14 cellular contexts compared by ENCODE assay signal in the genomic region with DNA sequence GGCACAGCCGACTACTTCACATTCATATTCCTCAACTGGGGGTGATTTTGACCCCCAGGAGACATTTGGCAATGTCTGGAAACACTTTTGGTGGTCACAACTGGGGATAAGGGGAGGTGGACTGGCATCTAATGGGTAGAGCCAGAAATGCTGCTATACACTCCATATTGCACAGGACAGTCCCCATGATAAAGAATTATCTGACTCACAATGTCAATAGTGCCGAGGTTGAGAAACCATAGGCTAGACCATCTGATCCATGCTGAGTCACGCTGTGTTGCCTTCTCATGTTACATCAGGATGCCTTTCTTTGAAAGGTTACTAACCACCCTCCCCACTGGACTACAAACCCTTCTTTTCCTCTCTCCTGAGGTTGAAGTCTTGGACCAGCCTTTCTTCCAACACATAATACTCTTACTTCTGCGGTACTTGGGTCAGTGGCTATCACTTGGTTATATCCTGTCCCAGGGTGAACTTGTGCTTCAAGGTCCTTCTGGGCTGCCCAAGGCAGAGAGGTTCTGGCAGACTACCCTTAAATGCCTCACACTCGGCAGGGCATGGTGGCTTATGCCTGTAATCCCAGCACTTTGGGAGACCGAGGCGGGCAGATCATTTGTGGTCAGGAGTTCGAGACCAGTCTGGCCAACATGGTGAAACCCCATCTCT.
A peak's percentile ranks its signal among the peaks of the same experiment; 100 is the strongest.
DNase-seq lines count a peak whose midpoint lies in the region; ATAC-seq, FAIRE-seq and TF ChIP-seq lines count a peak whose summit lies in the region.
"Had no signal": no experiment of that assay in that cellular context is flagged by ENCODE, and none has a peak within 500 bp of the region (broad histone marks: within the 10 kb centered on the region; RNA-seq: fewer than 3 reads in every experiment).

No MANE protein-coding gene starts in this region.

- H3K4me1 Mint-ChIP-seq in progenitor cell of endocrine pancreas (ENCODE audit: low read depth) (no peaks in the 10 kb centered on the region), mesothelial cell of epicardium (no peaks in the 10 kb centered on the region)

- peak; percentile 99 for FAIRE-seq in H54 (lab: Jason Lieb, UNC)

- TF ChIP-seq POLR2A in H54 (IDR thresholded peaks at IDR 0.05; ENCODE audit: low read depth, low read length), result no peak

- H3K4me3 Mint-ChIP-seq in progenitor cell of endocrine pancreas (ENCODE audit: low read depth), result no peak overlapping the region
- no peak overlapping the region for H3K4me3 Mint-ChIP-seq in mesothelial cell of epicardium

- TF ChIP-seq CTCF in RWPE1 (conservative IDR thresholded peaks at IDR 0.05; ENCODE audit: low read depth) (no peak), progenitor cell of endocrine pancreas (IDR thresholded peaks at IDR 0.05; ENCODE audit: unreplicated experiment) (no peak), mesothelial cell of epicardium (IDR thresholded peaks at IDR 0.05; ENCODE audit: unreplicated experiment) (no peak)

- peaks cover 5% of the 10 kb centered on the region for H3K9me3 Mint-ChIP-seq in progenitor cell of endocrine pancreas (ENCODE audit: low read depth)
- H3K9me3 Mint-ChIP-seq in mesothelial cell of epicardium, result peaks cover 13% of the 10 kb centered on the region

- H3K27ac ChIP-seq in RWPE1, result peak overlapping the region; percentile 51

- DNase-seq in A172 (ENCODE audit: low spot score), result peak; percentile 92
- peak; percentile 70 for DNase-seq in H54 (ENCODE audit: insufficient read length, low spot score)
- peak; percentile 88 for DNase-seq in RWPE1 (ENCODE audit: low spot score)
- peak; percentile 96 for DNase-seq in fibroblast of peridontal ligament (ENCODE audit: extremely low read depth)
- DNase-seq in progenitor cell of endocrine pancreas (ENCODE audit: low spot score, unreplicated experiment), result no peak
- DNase-seq in mesothelial cell of epicardium (ENCODE audit: low spot score in 2 of 2, unreplicated experiment in 2 of 2), result no peak
- DNase-seq: activated CD4-positive, CD25-positive, alpha-beta regulatory T cell; anterior cingulate cortex; DND-41; NCI-H524 treated with DMSO at 0.1 percent for 48 hours; posterior cingulate gyrus; stimulated activated CD8-positive, alpha-beta memory T cell treated with anti-CD3 and anti-CD28 coated beads, Interleukin-4, amount 100 ng/mL, for 48 hours had no signal

- peaks cover 1% of the 10 kb centered on the region for H3K36me3 Mint-ChIP-seq in progenitor cell of endocrine pancreas (ENCODE audit: insufficient read depth)
- peaks cover 6% of the 10 kb centered on the region for H3K36me3 Mint-ChIP-seq in mesothelial cell of epicardium

- CTCF ChIA-PET in RWPE1 (lab: Yijun Ruan, JAX), result interaction anchor here (0.6 kb wide), 1 partner anchor 831 kb away, joined by 3 read pairs; no protein-coding TSS in a partner anchor

- H3K27ac Mint-ChIP-seq in progenitor cell of endocrine pancreas (no peak overlapping the region), mesothelial cell of epicardium (no peak overlapping the region)

- no peaks in the 10 kb centered on the region for H3K27me3 Mint-ChIP-seq in progenitor cell of endocrine pancreas
- H3K27me3 Mint-ChIP-seq in mesothelial cell of epicardium (ENCODE audit: low read depth), result no peaks in the 10 kb centered on the region

- no peak for ATAC-seq in HG03097 (IDR thresholded peaks at IDR 0.05; ENCODE audit: low FRiP score, unreplicated experiment)
- ATAC-seq in GM18909 (IDR thresholded peaks at IDR 0.05; ENCODE audit: poor library complexity, unreplicated experiment), result no peak

- POLR2A ChIA-PET in RWPE1 (lab: Yijun Ruan, JAX; ENCODE audit: low non-redundant PET), result no interaction called here

Comparison
In these comparisons a context has a peak if more than half of its experiments do, and no peak if none do; other contexts are left out.
1. DNase-seq: peak in A172 (single experiment), H54 (single experiment), RWPE1 (single experiment) and fibroblast of peridontal ligament (single experiment); none in progenitor cell of endocrine pancreas (single experiment) and mesothelial cell of epicardium (0 of 2).